Comparison of ENCODE assay signal across 17 cellular contexts in genomic region chr1:194159941-194160340, GRCh38.
A peak's percentile ranks its signal among the peaks of the same experiment; 100 is the strongest.
DNase-seq lines count a peak whose midpoint lies in the region; ATAC-seq and TF ChIP-seq lines count a peak whose summit lies in the region.
"Had no signal": no experiment of that assay in that cellular context is flagged by ENCODE, and none has a peak within 500 bp of the region (broad histone marks: within the 10 kb centered on the region; RNA-seq: fewer than 3 reads in every experiment).

No MANE protein-coding gene starts in this region.

- no peaks in the 10 kb centered on the region for H3K79me1 ChIP-seq in mesendoderm (ENCODE audit: low read length)

- H3K27me3 ChIP-seq in WERI-Rb-1 (ENCODE audit: insufficient read depth, low read depth, severe bottlenecking) (no peaks in the 10 kb centered on the region), mesendoderm (ENCODE audit: insufficient read depth, low read length, poor library complexity) (no peaks in the 10 kb centered on the region)
- H3K27me3 ChIP-seq: tibial nerve had no signal

- H3K27ac ChIP-seq in WERI-Rb-1: no peak overlapping the region
- no peak overlapping the region for H3K27ac ChIP-seq in mesendoderm (ENCODE audit: low read depth, low read length)
- H3K27ac ChIP-seq: A549, tibial nerve had no signal

- no peak overlapping the region for H2BK5ac ChIP-seq in mesendoderm (ENCODE audit: low read length)

- TF ChIP-seq CTCF in WERI-Rb-1 (IDR thresholded peaks at IDR 0.05; ENCODE audit: low read depth, low read length): 0 out of 2 replicates have a peak, but pooled peaks have one; percentile 29

- no peak overlapping the region for H3K4me2 ChIP-seq in mesendoderm (ENCODE audit: low read length)
- H3K4me2 ChIP-seq: A549 had no signal

- no peak overlapping the region for H4K5ac ChIP-seq in mesendoderm (ENCODE audit: low read length)

- no peak overlapping the region for H3K9ac ChIP-seq in mesendoderm (ENCODE audit: low read length)

- no peak overlapping the region for H3K4ac ChIP-seq in mesendoderm (ENCODE audit: low read depth, low read length)

- H3K36me3 ChIP-seq in WERI-Rb-1 (no peaks in the 10 kb centered on the region), mesendoderm (ENCODE audit: control insufficient read depth, insufficient read depth, low read length) (no peaks in the 10 kb centered on the region)
- H3K36me3 ChIP-seq: tibial nerve had no signal

- no peak overlapping the region for H3K23ac ChIP-seq in mesendoderm (ENCODE audit: low read length)

- no peaks in the 10 kb centered on the region for H3K79me2 ChIP-seq in mesendoderm (ENCODE audit: control insufficient read depth, insufficient read depth, low read length)

- DNase-seq in NCI-H2171 treated with DMSO at 0.1 percent for 48 hours (lab: John Stamatoyannopoulos, UW) (peak; percentile 11), NCI-H2171 (lab: John Stamatoyannopoulos, UW) (no peak), M059J (ENCODE audit: low read depth) (peak; percentile 5), WERI-Rb-1 (no peak), mesendoderm (peak; percentile 27), GM19240 (ENCODE audit: insufficient read length, low spot score) (no peak)
- DNase-seq in stimulated activated CD8-positive, alpha-beta memory T cell treated with anti-CD3 and anti-CD28 coated beads, Interleukin-4, amount 100 ng/mL, for 48 hours: no peak
- DNase-seq: activated naive CD8-positive, alpha-beta T cell treated with anti-CD3 and anti-CD28 coated beads, Interleukin-2, amount 10 ng/mL, durations not matched to agents 7 days and 5 days; activated T-cell treated with anti-CD3 and anti-CD28 coated beads, Interleukin-2, amount 50 U/mL, for 4 hours; islet precursor cell; NCI-H1436; NCI-H526; T1000 had no signal

- no peak overlapping the region for H2BK15ac ChIP-seq in mesendoderm (replicated peaks; ENCODE audit: low read depth)

- H3K4me3 ChIP-seq in WERI-Rb-1 (ENCODE audit: low read depth, low read length) (no peak overlapping the region), mesendoderm (ENCODE audit: low read length) (no peak overlapping the region)
- H3K4me3 ChIP-seq: A549, tibial nerve had no signal

- H3K56ac ChIP-seq in mesendoderm (ENCODE audit: low read length): no peak overlapping the region

- H2BK120ac ChIP-seq in mesendoderm (ENCODE audit: low read depth, low read length): no peak overlapping the region

- no peak for ATAC-seq in HG03175 (IDR thresholded peaks at IDR 0.05; ENCODE audit: unreplicated experiment)
- ATAC-seq: activated T-cell treated with anti-CD3 and anti-CD28 coated beads, Interleukin-2, amount 50 U/mL, for 4 hours; stimulated activated effector memory CD8-positive, alpha-beta T cell treated with anti-CD3 and anti-CD28 coated beads, Interleukin-12 subunit alpha, Interleukin-12 subunit beta, amount 100 ng/mL, for 72 hours had no signal

- H2AK5ac ChIP-seq in mesendoderm (ENCODE audit: low read length): no peak overlapping the region

- no peak overlapping the region for H3K18ac ChIP-seq in mesendoderm (ENCODE audit: low read length)

- H4K8ac ChIP-seq in mesendoderm (ENCODE audit: low read depth, low read length): no peak overlapping the region

- H3K4me1 ChIP-seq in mesendoderm (ENCODE audit: control insufficient read depth, low read depth, low read length): no peaks in the 10 kb centered on the region
- H3K4me1 ChIP-seq: A549, tibial nerve had no signal

- peaks cover 6% of the 10 kb centered on the region for H3K9me3 ChIP-seq in WERI-Rb-1 (ENCODE audit: severe bottlenecking)

Comparison
In these comparisons a context has a peak if more than half of its experiments do, and no peak if none do; other contexts are left out.
1. DNase-seq: peak in NCI-H2171 treated with DMSO at 0.1 percent for 48 hours (single experiment), M059J (single experiment) and mesendoderm (single experiment); none in NCI-H2171 (single experiment), WERI-Rb-1 (single experiment), GM19240 (single experiment) and stimulated activated CD8-positive, alpha-beta memory T cell treated with anti-CD3 and anti-CD28 coated beads, Interleukin-4, amount 100 ng/mL, for 48 hours (single experiment).